In genomic region chr6:159977242-159978214, GRCh38 we compare ENCODE assay signal across 9 cellular contexts. TPM values are rescaled to one million over a fixed set of nuclear protein-coding genes. Genes with fewer than 3 reads are reported as not detected.
DNase-seq lines count a peak whose midpoint lies in the region; ATAC-seq and TF ChIP-seq lines count a peak whose summit lies in the region.
"Had no signal": no experiment of that assay in that cellular context is flagged by ENCODE, and none has a peak within 500 bp of the region (broad histone marks: within the 10 kb centered on the region; RNA-seq: fewer than 3 reads in every experiment).

No MANE protein-coding gene starts in this region.

- H3K9me3 ChIP-seq in DOHH2 (ENCODE audit: control insufficient read depth, insufficient read depth, low read length) (no peaks in the 10 kb centered on the region), SJCRH30 (replicated peaks) (no peaks in the 10 kb centered on the region), osteoblast (ENCODE audit: low read depth, low read length) (no peaks in the 10 kb centered on the region)

- no peak overlapping the region for H3K4me3 ChIP-seq in DOHH2 (ENCODE audit: low read length)
- peak overlapping the region; percentile 1; the same call in 1 of the 2 replicates for H3K4me3 ChIP-seq in SJCRH30
- H3K4me3 ChIP-seq in fibroblast of pulmonary artery (replicated peaks; ENCODE audit: low read depth, low read length), result no peak overlapping the region
- H3K4me3 ChIP-seq in osteoblast (ENCODE audit: insufficient read depth, low read length), result no peak overlapping the region

- TF ChIP-seq CTCF in DOHH2 (IDR thresholded peaks at IDR 0.05; ENCODE audit: low read depth, low read length, poor library complexity, severe bottlenecking) (no peak), fibroblast of pulmonary artery (IDR thresholded peaks at IDR 0.05; ENCODE audit: low read length, missing control alignments) (no peak), osteoblast (IDR thresholded peaks at IDR 0.05; ENCODE audit: extremely low read depth, low read depth, low read length) (no peak)

- peak; percentile 85 to 90 for DNase-seq in SJCRH30
- peak; percentile 87 for DNase-seq in fibroblast of pulmonary artery (ENCODE audit: low read depth)
- DNase-seq in osteoblast (ENCODE audit: insufficient read length, low spot score, missing footprints), result no peak
- no peak for DNase-seq in stimulated activated CD4-positive, alpha-beta T cell treated with anti-CD3 and anti-CD28 coated beads, Interleukin-1b, Interleukin-23, amount 100 ng/mL, for 48 hours
- no peak for DNase-seq in T1000 (lab: John Stamatoyannopoulos, UW)
- DNase-seq: activated CD8-positive, alpha-beta memory T cell treated with anti-CD3 and anti-CD28 coated beads, Interleukin-2, amount 50 U/mL, for 4 hours had no signal

- H3K4me1 ChIP-seq in DOHH2 (ENCODE audit: control insufficient read depth, low read length) (peaks cover 45% of the 10 kb centered on the region), SJCRH30 (peaks cover 58% of the 10 kb centered on the region), osteoblast (ENCODE audit: insufficient read depth, low read length) (peaks cover 51% of the 10 kb centered on the region)

- no peak overlapping the region for H2AFZ ChIP-seq in osteoblast (ENCODE audit: low read length)

- peaks cover 22% of the 10 kb centered on the region for H4K20me1 ChIP-seq in DOHH2 (ENCODE audit: control insufficient read depth, insufficient read depth, low read depth, low read length)
- peaks cover 81% of the 10 kb centered on the region for H4K20me1 ChIP-seq in osteoblast (ENCODE audit: insufficient read depth, low read length)

- H3K9me2 ChIP-seq in DOHH2 (replicated peaks; ENCODE audit: control insufficient read depth, low read length), result no peaks in the 10 kb centered on the region

- ATAC-seq in HG03469 (IDR thresholded peaks at IDR 0.05; ENCODE audit: unreplicated experiment), result no peak
- no peak for ATAC-seq in GM21367 (IDR thresholded peaks at IDR 0.05; ENCODE audit: unreplicated experiment)

- H3K4me2 ChIP-seq in DOHH2 (ENCODE audit: low read length) (peak overlapping the region; percentile 54; the same call in 1 of the 2 replicates), osteoblast (ENCODE audit: insufficient read depth, low read length) (peak overlapping the region; percentile 28)

- H3K27me3 ChIP-seq in DOHH2 (ENCODE audit: control insufficient read depth, low read length), result no peaks in the 10 kb centered on the region
- no peaks in the 10 kb centered on the region for H3K27me3 ChIP-seq in SJCRH30
- no peaks in the 10 kb centered on the region for H3K27me3 ChIP-seq in osteoblast (ENCODE audit: insufficient read depth, low read length)

- H3K27ac ChIP-seq in DOHH2 (ENCODE audit: low read depth, low read length), result no peak overlapping the region
- peak overlapping the region; percentile 97 for H3K27ac ChIP-seq in SJCRH30
- H3K27ac ChIP-seq in osteoblast (ENCODE audit: low read depth, low read length), result no peak overlapping the region

- H3K36me3 ChIP-seq in DOHH2 (ENCODE audit: control insufficient read depth, low read length) (no peaks in the 10 kb centered on the region), SJCRH30 (no peaks in the 10 kb centered on the region), osteoblast (ENCODE audit: insufficient read depth, low read length) (no peaks in the 10 kb centered on the region)

- H3K79me2 ChIP-seq in DOHH2 (ENCODE audit: control insufficient read depth, low read length) (peaks cover 96% of the 10 kb centered on the region), osteoblast (ENCODE audit: insufficient read depth, low read length) (peaks cover 97% of the 10 kb centered on the region)

- no peaks in the 10 kb centered on the region for H3F3A ChIP-seq in DOHH2 (ENCODE audit: control insufficient read depth, insufficient read depth)

RNA-seq across cellular contexts. Expression of gene IGF2R, which starts 8.6 kb away (rescaled TPM):
- 109 and 112 TPM in 2 replicates for total RNA-seq in SJCRH30 (2014; rRNA removed; shearing (Covaris generic))
- 174 and 177 TPM in 2 replicates for total RNA-seq in osteoblast

Comparison
In these comparisons a context has a peak if more than half of its experiments do, and no peak if none do; other contexts are left out.
1. DNase-seq: peak in SJCRH30 (2 of 2) and fibroblast of pulmonary artery (single experiment); none in osteoblast (single experiment), stimulated activated CD4-positive, alpha-beta T cell treated with anti-CD3 and anti-CD28 coated beads, Interleukin-1b, Interleukin-23, amount 100 ng/mL, for 48 hours (single experiment) and T1000 (single experiment).